In the genomic region with DNA sequence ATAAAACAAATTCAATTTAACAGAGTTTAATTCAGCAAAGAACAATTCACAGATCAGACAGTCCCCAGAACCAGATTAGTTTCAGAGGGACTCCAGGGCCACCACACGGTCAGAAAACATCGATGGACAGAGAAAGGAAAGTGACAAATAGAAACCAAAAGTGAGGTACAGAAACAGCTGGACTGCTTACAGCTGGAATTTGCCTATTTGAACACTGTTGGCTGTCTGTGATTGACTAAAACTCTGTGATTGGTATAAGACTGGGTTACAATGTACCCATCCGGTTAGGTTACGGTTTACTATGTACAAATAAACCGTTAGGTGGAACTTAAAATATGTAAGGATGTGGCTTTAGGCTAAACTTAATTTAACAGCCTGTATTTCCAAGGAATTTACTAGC, we compare ENCODE assay signal across 21 cellular contexts. TPM values are rescaled to one million over a fixed set of nuclear protein-coding genes. Genes with fewer than 3 reads are reported as not detected.
DNase-seq lines count a peak whose midpoint lies in the region; ATAC-seq and TF ChIP-seq lines count a peak whose summit lies in the region.
"Had no signal": no experiment of that assay in that cellular context is flagged by ENCODE, and none has a peak within 500 bp of the region (broad histone marks: within the 10 kb centered on the region; RNA-seq: fewer than 3 reads in every experiment).

No MANE protein-coding gene starts in this region.

- POLR2A ChIA-PET in OCI-LY7 (lab: Charles Lee), result no interaction called here

- no peaks in the 10 kb centered on the region; the same call in 2 of the 3 replicates for H3K4me1 Mint-ChIP-seq in GM23338
- H3K4me1 Mint-ChIP-seq in neural progenitor cell, result peaks cover 4% of the 10 kb centered on the region
- peaks cover 3% of the 10 kb centered on the region for H3K4me1 Mint-ChIP-seq in activated CD4-positive, alpha-beta T cell treated with anti-CD3 and anti-CD28 coated beads, Interleukin-2, amount 10 ng/mL, durations not matched to agents 24 days and 14 days
- H3K4me1 Mint-ChIP-seq in mesothelial cell of epicardium, result no peaks in the 10 kb centered on the region

- H3K36me3 Mint-ChIP-seq in GM23338 (ENCODE audit: low read depth) (no peaks in the 10 kb centered on the region), neural progenitor cell (no peaks in the 10 kb centered on the region), mesothelial cell of epicardium (no peaks in the 10 kb centered on the region)
- H3K36me3 Mint-ChIP-seq in activated CD4-positive, alpha-beta T cell treated with anti-CD3 and anti-CD28 coated beads, Interleukin-2, amount 10 ng/mL, durations not matched to agents 24 days and 14 days (ENCODE audit: low read depth), result no peaks in the 10 kb centered on the region

- no TSS peak for BruUV-seq in OCI-LY7 (replicated peaks; lab: Mats Ljungman, UMichigan)

- no peaks in the 10 kb centered on the region; the same call in 1 of the 2 replicates for H3K27me3 ChIP-seq in GM23338 (ENCODE audit: insufficient read depth)
- H3K27me3 ChIP-seq in neural progenitor cell, result peaks cover 8% of the 10 kb centered on the region

- peaks cover 12% of the 10 kb centered on the region for H3K27me3 Mint-ChIP-seq in GM23338 (ENCODE audit: insufficient read depth, low read depth, poor library complexity)
- no peaks in the 10 kb centered on the region for H3K27me3 Mint-ChIP-seq in neural progenitor cell (ENCODE audit: insufficient read depth, low read depth)
- H3K27me3 Mint-ChIP-seq in activated CD4-positive, alpha-beta T cell treated with anti-CD3 and anti-CD28 coated beads, Interleukin-2, amount 10 ng/mL, durations not matched to agents 24 days and 14 days, result peaks cover 40% of the 10 kb centered on the region
- peaks cover 47% of the 10 kb centered on the region for H3K27me3 Mint-ChIP-seq in mesothelial cell of epicardium (ENCODE audit: low read depth)

- H3K4me3 ChIP-seq in GM23338 (no peak overlapping the region), OCI-LY7 (ENCODE audit: low read depth, low read length, poor library complexity, severe bottlenecking) (no peak overlapping the region), neural progenitor cell (no peak overlapping the region)

- H3K4me1 ChIP-seq in GM23338 (ENCODE audit: insufficient read depth) (no peaks in the 10 kb centered on the region), OCI-LY7 (ENCODE audit: insufficient read depth, low read length, poor library complexity, severe bottlenecking) (no peaks in the 10 kb centered on the region), neural progenitor cell (no peaks in the 10 kb centered on the region)

- TF ChIP-seq CTCF in GM23338 (conservative IDR thresholded peaks at IDR 0.05; ENCODE audit: low read depth in 2 of 2) (no peak), OCI-LY7 (conservative IDR thresholded peaks at IDR 0.05; ENCODE audit: low read length) (no peak), neural progenitor cell (IDR thresholded peaks at IDR 0.05) (no peak), mesothelial cell of epicardium (IDR thresholded peaks at IDR 0.05; ENCODE audit: unreplicated experiment) (no peak)

- H2AFZ ChIP-seq in GM23338 (peak overlapping the region; percentile 52), OCI-LY7 (ENCODE audit: low read length) (0 out of 2 replicates have a peak overlapping the region, but pooled peaks have one; percentile 10), neural progenitor cell (replicated peaks) (peak overlapping the region; percentile 77)

- no peaks in the 10 kb centered on the region for H3K79me2 ChIP-seq in GM23338 (replicated peaks; ENCODE audit: insufficient read depth)
- no peaks in the 10 kb centered on the region for H3K79me2 ChIP-seq in OCI-LY7 (ENCODE audit: insufficient read depth, low read depth, low read length)
- H3K79me2 ChIP-seq in neural progenitor cell (ENCODE audit: low read depth), result no peaks in the 10 kb centered on the region

- H3F3A ChIP-seq in GM23338 (replicated peaks; ENCODE audit: low read depth), result no peaks in the 10 kb centered on the region
- H3F3A ChIP-seq in neural progenitor cell (ENCODE audit: low read depth), result no peaks in the 10 kb centered on the region

- H3K27ac ChIP-seq in GM23338 (ENCODE audit: low read depth) (no peak overlapping the region), OCI-LY7 (ENCODE audit: low read depth, low read length, poor library complexity, severe bottlenecking) (no peak overlapping the region), angular gyrus (ENCODE audit: low read depth, low read length) (peak overlapping the region; percentile 37), neural progenitor cell (no peak overlapping the region)
- H3K27ac ChIP-seq: C4-2B, HL-60 had no signal

- H3K9ac ChIP-seq in neural progenitor cell, result no peak overlapping the region

- intact Hi-C loops in OCI-LY7 (cut with micrococcal nuclease; ENCODE audit: unreplicated experiment), result loop anchor here (1.0 to 2.0 kb wide), 2 partner anchors 49 to 81 kb away; no protein-coding TSS in a partner anchor
- intact Hi-C loops in activated CD4-positive, alpha-beta T cell treated with anti-CD3 and anti-CD28 coated beads, Interleukin-2, amount 10 ng/mL, durations not matched to agents 24 days and 14 days (cut with micrococcal nuclease), result loop anchor here (1.0 kb wide), 2 partner anchors 49 to 80 kb away; no protein-coding TSS in a partner anchor

- H3K9me3 Mint-ChIP-seq in GM23338 (no peaks in the 10 kb centered on the region), neural progenitor cell (no peaks in the 10 kb centered on the region), mesothelial cell of epicardium (no peaks in the 10 kb centered on the region)
- H3K9me3 Mint-ChIP-seq in activated CD4-positive, alpha-beta T cell treated with anti-CD3 and anti-CD28 coated beads, Interleukin-2, amount 10 ng/mL, durations not matched to agents 24 days and 14 days, result no peaks in the 10 kb centered on the region

- H3K9me3 ChIP-seq in OCI-LY7 (ENCODE audit: low read length) (no peaks in the 10 kb centered on the region), neural progenitor cell (ENCODE audit: low read depth) (no peaks in the 10 kb centered on the region)

- DNase-seq in GM23338 (ENCODE audit: low spot score) (no peak), OCI-LY7 (ENCODE audit: low spot score) (no peak), neural progenitor cell (ENCODE audit: low spot score) (no peak), SIG-M5 treated with dmso at 0.1 percent for 504 hours (lab: John Stamatoyannopoulos, UW; ENCODE audit: unreplicated experiment) (no peak), mesothelial cell of epicardium (ENCODE audit: low spot score in 2 of 2, unreplicated experiment in 2 of 2) (no peak)
- DNase-seq in activated CD8-positive, alpha-beta memory T cell treated with anti-CD3 and anti-CD28 coated beads, Interleukin-2, amount 50 U/mL, for 48 hours, result no peak
- no peak for DNase-seq in activated CD4-positive, alpha-beta T cell treated with anti-CD3 and anti-CD28 coated beads, Interleukin-2, amount 10 ng/mL, durations not matched to agents 24 days and 14 days
- DNase-seq: AML-193, DMS79, H7, IMR-90, NCI-H1092 treated with DMSO at 0.1 percent for 48 hours, NCI-H2029 treated with DMSO at 0.1 percent for 48 hours, NCI-H2171 treated with DMSO at 0.1 percent for 48 hours, SHP77 treated with DMSO at 0.1 percent for 48 hours had no signal

- H3K36me3 ChIP-seq in GM23338 (ENCODE audit: insufficient read depth) (no peaks in the 10 kb centered on the region), OCI-LY7 (ENCODE audit: insufficient read depth, low read length) (no peaks in the 10 kb centered on the region), neural progenitor cell (no peaks in the 10 kb centered on the region)

- no peaks in the 10 kb centered on the region for H3K9me2 ChIP-seq in GM23338 (ENCODE audit: insufficient read depth)
- no peaks in the 10 kb centered on the region for H3K9me2 ChIP-seq in OCI-LY7 (ENCODE audit: insufficient read depth, low read length)

- H3K27ac Mint-ChIP-seq in GM23338, result no peak overlapping the region
- H3K27ac Mint-ChIP-seq in neural progenitor cell, result no peak overlapping the region
- no peak overlapping the region for H3K27ac Mint-ChIP-seq in activated CD4-positive, alpha-beta T cell treated with anti-CD3 and anti-CD28 coated beads, Interleukin-2, amount 10 ng/mL, durations not matched to agents 24 days and 14 days
- H3K27ac Mint-ChIP-seq in mesothelial cell of epicardium, result no peak overlapping the region

- H3K4me3 Mint-ChIP-seq in GM23338, result no peak overlapping the region
- H3K4me3 Mint-ChIP-seq in neural progenitor cell, result no peak overlapping the region
- H3K4me3 Mint-ChIP-seq in activated CD4-positive, alpha-beta T cell treated with anti-CD3 and anti-CD28 coated beads, Interleukin-2, amount 10 ng/mL, durations not matched to agents 24 days and 14 days, result no peak overlapping the region
- no peak overlapping the region for H3K4me3 Mint-ChIP-seq in mesothelial cell of epicardium

- H4K20me1 ChIP-seq in GM23338 (replicated peaks; ENCODE audit: insufficient read depth) (no peaks in the 10 kb centered on the region; the same call in 1 of the 2 replicates), OCI-LY7 (ENCODE audit: insufficient read depth, low read length) (no peaks in the 10 kb centered on the region), neural progenitor cell (ENCODE audit: low read depth) (no peaks in the 10 kb centered on the region)

- H3K4me2 ChIP-seq in GM23338 (no peak overlapping the region), OCI-LY7 (ENCODE audit: low read length) (no peak overlapping the region), neural progenitor cell (no peak overlapping the region)

- no peak for ATAC-seq in GM23338

- CTCF ChIA-PET in OCI-LY7 (lab: Charles Lee; ENCODE audit: unreplicated experiment), result interaction anchor here (0.6 kb wide), 1 partner anchor 866 kb away, joined by 3 read pairs; no protein-coding TSS in a partner anchor

RNA-seq across cellular contexts. Expression of gene MOBP, which starts 30.3 kb away (rescaled TPM):
- total RNA-seq in GM23338 (2014; rRNA removed; shearing (Covaris generic)), result not detected in 2 replicates
- not detected in 2 replicates for polyA plus RNA-seq in GM23338 (2016; fragmentation: Nextera tagmentation; extraction: Ambion mirVana)
- not detected in 2 replicates for total RNA-seq in OCI-LY7 (2014; rRNA removed; shearing (Covaris generic))
- total RNA-seq in OCI-LY7 (2022), result not detected in 2 replicates
- total RNA-seq in neural progenitor cell (ENCODE audit: low replicate concordance), result not detected in 2 replicates
- total RNA-seq in activated CD4-positive, alpha-beta T cell treated with anti-CD3 and anti-CD28 coated beads, Interleukin-2, amount 10 ng/mL, durations not matched to agents 24 days and 14 days, result not detected in 2 replicates
- total RNA-seq in mesothelial cell of epicardium, result not detected in 3 replicates
- total RNA-seq: HT1080; IMR-90; NCI-H460; T-helper 1 cell treated with Interleukin-12 subunit alpha and Interleukin-12 subunit beta and Interleukin-4 antibody, amounts not matched to agents 30 ng/mL and 1 ng/mL, for 36 hours had no signal
- polyA plus RNA-seq: IMR-90 had no signal

Comparison
In these comparisons a context has a peak if more than half of its experiments do, and no peak if none do; other contexts are left out.
1. H2AFZ ChIP-seq: peak in every context shown above with its lines; median percentile 77 in neural progenitor cell; 52 in GM23338; 10 in OCI-LY7.